ENCODE assay signal across 16 cellular contexts in the genomic region with DNA sequence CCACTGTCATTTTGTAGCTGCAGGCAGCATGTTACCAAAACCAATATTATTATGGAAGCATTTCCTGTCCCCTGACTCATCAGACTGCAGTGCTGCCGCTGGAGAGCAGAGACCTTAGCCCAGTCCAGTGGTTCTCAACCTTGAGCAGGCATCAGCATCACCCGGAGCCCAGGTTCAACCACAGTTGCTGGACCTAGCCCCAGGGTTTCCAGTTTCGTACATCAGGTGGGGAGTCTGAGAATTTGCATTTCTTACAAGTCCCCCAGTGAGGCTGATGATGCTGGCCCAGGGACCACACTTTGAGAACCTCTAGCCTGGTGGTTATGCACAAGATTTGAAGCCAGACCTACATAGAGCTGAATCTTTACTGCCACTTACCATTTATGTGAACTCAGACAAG. TPM values are rescaled to one million over a fixed set of nuclear protein-coding genes. Genes with fewer than 3 reads are reported as not detected.
DNase-seq lines count a peak whose midpoint lies in the region; ATAC-seq, FAIRE-seq and TF ChIP-seq lines count a peak whose summit lies in the region.
"Had no signal": no experiment of that assay in that cellular context is flagged by ENCODE, and none has a peak within 500 bp of the region (broad histone marks: within the 10 kb centered on the region; RNA-seq: fewer than 3 reads in every experiment).

No MANE protein-coding gene starts in this region.

- H3K4me2 ChIP-seq in OCI-LY7 (ENCODE audit: low read length), result no peak overlapping the region

- H3K4me1 ChIP-seq in OCI-LY7 (ENCODE audit: insufficient read depth, low read length, poor library complexity, severe bottlenecking) (no peaks in the 10 kb centered on the region), breast epithelium (no peaks in the 10 kb centered on the region)
- H3K4me1 ChIP-seq: ascending aorta, HAP-1 had no signal

- DNase-seq in GM18507 (ENCODE audit: extremely low spot score, insufficient read length, low read depth), result no peak
- DNase-seq in M059J (ENCODE audit: low read depth), result peak; percentile 34
- no peak for DNase-seq in stimulated activated CD4-positive, alpha-beta T cell treated with anti-CD3 and anti-CD28 coated beads, Interleukin-2, amount 100 ng/mL, for 24 hours
- no peak for DNase-seq in OCI-LY7 (ENCODE audit: low spot score)
- no peak for DNase-seq in breast epithelium (ENCODE audit: low spot score in 2 of 2)
- DNase-seq in DMS153 (lab: John Stamatoyannopoulos, UW), result no peak
- DNase-seq: AML-193, DMS79 treated with DMSO at 0.1 percent for 48 hours, dorsolateral prefrontal cortex, NCI-H748 treated with DMSO at 0.1 percent for 48 hours had no signal

- no peak overlapping the region for H2AFZ ChIP-seq in OCI-LY7 (ENCODE audit: low read length)

- no peak for TF ChIP-seq CTCF in OCI-LY7 (conservative IDR thresholded peaks at IDR 0.05; ENCODE audit: low read length)
- no peak for TF ChIP-seq CTCF in breast epithelium (IDR thresholded peaks at IDR 0.05)

- H4K20me1 ChIP-seq in OCI-LY7 (ENCODE audit: insufficient read depth, low read length), result no peaks in the 10 kb centered on the region

- ATAC-seq in GM21381 (IDR thresholded peaks at IDR 0.05; ENCODE audit: unreplicated experiment) (peak; percentile 65), HG02943 (IDR thresholded peaks at IDR 0.05; ENCODE audit: low read depth, unreplicated experiment) (peak; percentile 64)

- no peaks in the 10 kb centered on the region for H3K9me2 ChIP-seq in OCI-LY7 (ENCODE audit: insufficient read depth, low read length)

- H3K27me3 ChIP-seq in breast epithelium, result no peaks in the 10 kb centered on the region
- H3K27me3 ChIP-seq: ascending aorta, dorsolateral prefrontal cortex had no signal

- H3K27ac ChIP-seq in OCI-LY7 (ENCODE audit: low read depth, low read length, poor library complexity, severe bottlenecking), result no peak overlapping the region
- no peak overlapping the region for H3K27ac ChIP-seq in breast epithelium
- H3K27ac ChIP-seq: ascending aorta, dorsolateral prefrontal cortex had no signal

- H3K4me3 ChIP-seq in OCI-LY7 (ENCODE audit: low read depth, low read length, poor library complexity, severe bottlenecking) (no peak overlapping the region), breast epithelium (no peak overlapping the region)
- H3K4me3 ChIP-seq: ascending aorta, dorsolateral prefrontal cortex, HAP-1 had no signal

- intact Hi-C loops in OCI-LY7 (cut with micrococcal nuclease; ENCODE audit: unreplicated experiment), result no loop called here
- intact Hi-C loops in breast epithelium (cut with DNase I; ENCODE audit: low total_unique reads), result loop anchor here (10.0 kb wide), 1 partner anchor 871 kb away; no protein-coding TSS in a partner anchor

- H3K79me2 ChIP-seq in OCI-LY7 (ENCODE audit: insufficient read depth, low read depth, low read length), result no peaks in the 10 kb centered on the region

- peak; percentile 69 for FAIRE-seq in GM18507 (lab: Jason Lieb, UNC)

- no TSS peak for BruUV-seq in OCI-LY7 (replicated peaks; lab: Mats Ljungman, UMichigan)

- H3K36me3 ChIP-seq in OCI-LY7 (ENCODE audit: insufficient read depth, low read length), result peaks cover 81% of the 10 kb centered on the region
- H3K36me3 ChIP-seq in breast epithelium, result no peaks in the 10 kb centered on the region
- H3K36me3 ChIP-seq: ascending aorta, HAP-1 had no signal

- POLR2A ChIA-PET in OCI-LY7 (lab: Charles Lee), result no interaction called here

- no peaks in the 10 kb centered on the region for H3K9me3 ChIP-seq in OCI-LY7 (ENCODE audit: low read length)
- H3K9me3 ChIP-seq in breast epithelium, result no peaks in the 10 kb centered on the region
- H3K9me3 ChIP-seq: ascending aorta, HAP-1 had no signal

- TF ChIP-seq POLR2A in breast epithelium (IDR thresholded peaks at IDR 0.05), result no peak

- CTCF ChIA-PET in OCI-LY7 (lab: Charles Lee; ENCODE audit: unreplicated experiment), result no interaction called here

RNA-seq across cellular contexts. Expression of a gene that starts 47.3 kb away (rescaled TPM):
- total RNA-seq in M059J (2014; rRNA removed; shearing (Covaris generic)), result not detected in 2 replicates
- total RNA-seq in OCI-LY7 (2014; rRNA removed; shearing (Covaris generic)), result 48.4 and 49.2 TPM in 2 replicates
- total RNA-seq in OCI-LY7 (2022) (45.8 and 62.8 TPM in 2 replicates), breast epithelium (1 to 10 TPM; 3.3 to 8.3 (median 3.4) TPM)
- total RNA-seq: ascending aorta, fibroblast of lung, neural crest cell had no signal

Comparison
In these comparisons a context has a peak if more than half of its experiments do, and no peak if none do; other contexts are left out.
1. RNA of a gene that starts 47.3 kb away (total RNA-seq): 45.8 to 62.8 TPM in OCI-LY7; 3.3 to 8.3 TPM in breast epithelium and not detected in M059J; every median in the first group is over 4 times any median in the second.